26 cellular contexts compared by ENCODE assay signal in the genomic region with DNA sequence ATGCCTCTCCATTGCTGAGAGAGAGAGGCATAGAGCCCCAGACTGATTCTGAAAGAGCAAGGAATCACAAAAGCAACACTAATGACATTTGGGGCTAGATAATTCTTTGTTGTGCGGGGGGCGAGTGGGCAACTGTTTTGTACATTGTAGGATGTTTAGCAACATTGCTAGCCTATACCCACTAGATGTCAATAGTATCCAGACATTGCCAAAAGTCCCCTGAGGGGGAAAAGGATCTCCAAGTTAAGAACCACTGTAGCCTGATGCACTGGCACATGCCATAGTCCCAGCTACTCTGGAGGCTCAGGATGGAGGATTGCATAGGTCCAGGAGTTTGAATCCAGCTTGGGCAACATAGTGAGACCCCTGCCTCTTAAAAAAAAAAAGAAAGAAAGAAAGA. TPM values are rescaled to one million over a fixed set of nuclear protein-coding genes. Genes with fewer than 3 reads are reported as not detected.
DNase-seq lines count a peak whose midpoint lies in the region; ATAC-seq, FAIRE-seq and TF ChIP-seq lines count a peak whose summit lies in the region.
"Had no signal": no experiment of that assay in that cellular context is flagged by ENCODE, and none has a peak within 500 bp of the region (broad histone marks: within the 10 kb centered on the region; RNA-seq: fewer than 3 reads in every experiment).

No MANE protein-coding gene starts in this region.

- H2BK120ac ChIP-seq in H1 (replicated peaks; ENCODE audit: low read depth, low read length) = no peak overlapping the region

- H3K4me1 ChIP-seq in HEK293 (ENCODE audit: control insufficient read depth, insufficient read depth, low read length) (no peaks in the 10 kb centered on the region), H1 (replicated peaks in 1 of 4; ENCODE audit: control insufficient read depth in 3 of 4, insufficient read depth in 4 of 4, low read length in 3 of 4) (no peaks in the 10 kb centered on the region)
- H3K4me1 ChIP-seq: adrenal gland had no signal

- CTCF ChIA-PET in HEK293 (lab: Yijun Ruan, JAX) = no interaction called here
- CTCF ChIA-PET in H1 (lab: Charles Lee; ENCODE audit: partially characterized antibody) = no interaction called here

- no peak overlapping the region for H3K4ac ChIP-seq in H1 (replicated peaks; ENCODE audit: insufficient read length, low read depth, low read length)

- H3K27ac ChIP-seq in HEK293 (ENCODE audit: extremely low read depth, low read depth, low read length) (no peak overlapping the region), H1 (ENCODE audit: low read depth, low read length) (no peak overlapping the region), substantia nigra (ENCODE audit: low read depth, low read length, poor library complexity, severe bottlenecking) (no peak overlapping the region)
- H3K27ac ChIP-seq: adrenal gland, cardiac muscle cell, PC-9 had no signal

- no peaks in the 10 kb centered on the region for H3K79me2 ChIP-seq in H1 (ENCODE audit: control insufficient read depth in 1 of 2, insufficient read depth in 2 of 2, low read length in 2 of 2)

- peak; percentile 4 for DNase-seq in EL
- peak; percentile 48 for DNase-seq in RPMI7951 (ENCODE audit: low read depth)
- no peak for DNase-seq in H1 (ENCODE audit: low read depth in 1 of 2, low spot score in 2 of 2)
- no peak for DNase-seq in substantia nigra (lab: John Stamatoyannopoulos, UW)
- no peak for DNase-seq in SIG-M5 treated with dmso at 0.1 percent for 504 hours (lab: John Stamatoyannopoulos, UW; ENCODE audit: unreplicated experiment)
- no peak for DNase-seq in Ammon's horn (ENCODE audit: low spot score)
- DNase-seq: activated CD4-positive, alpha-beta T cell treated with anti-CD3 and anti-CD28 coated beads, Interleukin-2, amount 50 U/mL, for 1 hour; activated CD8-positive, alpha-beta memory T cell treated with anti-CD3 and anti-CD28 coated beads, Interleukin-2, amount 50 U/mL, for 4 hours; activated gamma-delta T cell; adrenal gland; erythroblast; GDM1; HCEC 1CT; IMR-90; mesendoderm; naive thymus-derived CD8-positive, alpha-beta T cell; NCI-H1092; NCI-H2107; NCI-H524 treated with DMSO at 0.1 percent for 48 hours; PC-9; stimulated activated CD4-positive, alpha-beta T cell treated with anti-CD3 and anti-CD28 coated beads, Interleukin-1b, Interleukin-23, amount 100 ng/mL, for 48 hours; stimulated activated naive CD8-positive, alpha-beta T cell treated with anti-CD3 and anti-CD28 coated beads, Interleukin-15, Interleukin-2, amounts not matched to agents 100 U/mL and 50 U/mL, for 24 hours; trophoblast cell had no signal

- no peak for FAIRE-seq in H1 (lab: Jason Lieb, UNC)

- no peak for ATAC-seq in HG03432 (IDR thresholded peaks at IDR 0.05; ENCODE audit: unreplicated experiment)
- ATAC-seq: naive thymus-derived CD8-positive, alpha-beta T cell; stimulated activated naive CD8-positive, alpha-beta T cell treated with anti-CD3 and anti-CD28 coated beads, Interleukin-15, Interleukin-2, amounts not matched to agents 100 U/mL and 50 U/mL, for 24 hours had no signal

- 89% methylated on average over 2 of the region's 2 CpGs; no CpG with 5 or more reads in 1 of the 2 experiments for WGBS in H1 (ENCODE audit: extremely low coverage in 1 of 2, insufficient coverage in 1 of 2, insufficient read length in 1 of 2, insufficient replicate concordance in 2 of 2, low coverage in 1 of 2, low lambda C conversion rate in 2 of 2, missing lambda C conversion rate in 1 of 2), 2 experiments

- no peak overlapping the region for H3K23ac ChIP-seq in H1 (ENCODE audit: insufficient read length)

- H3K56ac ChIP-seq in H1 (replicated peaks; ENCODE audit: insufficient read length, low read depth, low read length) = no peak overlapping the region

- H3K4me2 ChIP-seq in H1 (ENCODE audit: insufficient read depth in 1 of 2, low read depth in 2 of 2, low read length in 2 of 2) = no peak overlapping the region
- H3K4me2 ChIP-seq: PC-9 had no signal

- H2BK5ac ChIP-seq in H1 (ENCODE audit: low read depth, low read length) = no peak overlapping the region

- H3K9ac ChIP-seq in H1 (replicated peaks in 1 of 4; ENCODE audit: extremely low read depth in 1 of 4, low read depth in 3 of 4, low read length in 3 of 4) = no peak overlapping the region

- no peak overlapping the region for H3K18ac ChIP-seq in H1 (ENCODE audit: extremely low read depth, low read length)

- H2BK20ac ChIP-seq in H1 (ENCODE audit: low read length) = no peak overlapping the region

- no peak overlapping the region for H4K91ac ChIP-seq in H1 (replicated peaks; ENCODE audit: insufficient read length, low read length)

- H2BK12ac ChIP-seq in H1 (ENCODE audit: low read depth, low read length) = no peak overlapping the region

- H3K4me3 ChIP-seq in HEK293 (ENCODE audit: low read depth, low read length) = no peak overlapping the region
- H3K4me3 ChIP-seq in H1 (ENCODE audit: extremely low read depth in 1 of 4, insufficient read depth in 2 of 4, low read depth in 3 of 4, low read length in 4 of 4) = no peak overlapping the region
- H3K4me3 ChIP-seq: adrenal gland, cardiac muscle cell, PC-9 had no signal

- H3K36me3 ChIP-seq in HEK293 (ENCODE audit: control insufficient read depth in 2 of 2, insufficient read depth in 1 of 2, low read length in 2 of 2) (no peaks in the 10 kb centered on the region), H1 (ENCODE audit: control insufficient read depth in 2 of 4, insufficient read depth in 4 of 4, low read length in 3 of 4) (no peaks in the 10 kb centered on the region)
- H3K36me3 ChIP-seq: adrenal gland, cardiac muscle cell had no signal

- H4K8ac ChIP-seq in H1 (ENCODE audit: extremely low read depth, insufficient read depth, low read length) = no peak overlapping the region

- H3K14ac ChIP-seq in H1 (ENCODE audit: insufficient read length) = no peak overlapping the region

- H3K27me3 ChIP-seq in H1 (replicated peaks in 1 of 4; ENCODE audit: control insufficient read depth in 3 of 4, extremely low read depth in 1 of 4, insufficient read depth in 3 of 4, low read length in 3 of 4) = no peaks in the 10 kb centered on the region
- H3K27me3 ChIP-seq: adrenal gland, cardiac muscle cell had no signal

- no peaks in the 10 kb centered on the region for H3K9me3 ChIP-seq in HEK293 (ENCODE audit: control insufficient read depth, insufficient read depth, low read depth, low read length)
- no peaks in the 10 kb centered on the region for H3K9me3 ChIP-seq in H1 (ENCODE audit: insufficient read depth in 2 of 2, low read depth in 1 of 2, low read length in 1 of 2)
- H3K9me3 ChIP-seq: adrenal gland had no signal

- POLR2A ChIA-PET in HEK293 (lab: Yijun Ruan, JAX) = no interaction called here
- POLR2A ChIA-PET in H1 (lab: Charles Lee; ENCODE audit: partially characterized antibody) = no interaction called here

- H2AFZ ChIP-seq in H1 (ENCODE audit: low read length) = no peak overlapping the region
- H2AFZ ChIP-seq: PC-9 had no signal

- H2AK5ac ChIP-seq in H1 (ENCODE audit: low read depth, low read length) = no peak overlapping the region

- no peaks in the 10 kb centered on the region for H3K79me1 ChIP-seq in H1 (ENCODE audit: low read depth, low read length)

- no peaks in the 10 kb centered on the region for H4K20me1 ChIP-seq in H1 (replicated peaks in 1 of 2; ENCODE audit: control insufficient read depth in 1 of 2, insufficient read depth in 2 of 2, low read length in 2 of 2)

- H3K23me2 ChIP-seq in H1 (ENCODE audit: low read depth, low read length) = no peaks in the 10 kb centered on the region

- TF ChIP-seq POLR2A in H1 (IDR thresholded peaks at IDR 0.05; ENCODE audit: control extremely low read depth in 1 of 2, low read depth in 2 of 2, low read length in 2 of 2) = no peak

- TF ChIP-seq EP300 in H1 (IDR thresholded peaks at IDR 0.05; ENCODE audit: borderline replicate concordance in 1 of 2, low read depth in 2 of 2, low read length in 2 of 2) = no peak

- no peak overlapping the region for H2BK15ac ChIP-seq in H1 (ENCODE audit: low read length)

- TF ChIP-seq CTCF in HEK293 (tag by site-specific recombination; IDR thresholded peaks at IDR 0.05) = no peak
- no peak for TF ChIP-seq CTCF in H1 (IDR thresholded peaks at IDR 0.05; ENCODE audit: control extremely low read depth in 1 of 3, insufficient read depth in 1 of 3, low read depth in 1 of 3, low read length in 3 of 3)

- H4K5ac ChIP-seq in H1 (ENCODE audit: insufficient read length, low read depth, low read length) = no peak overlapping the region

- TF ChIP-seq RAD21 in H1 (IDR thresholded peaks at IDR 0.05 in 1 of 2, conservative IDR thresholded peaks at IDR 0.05 in 1 of 2; ENCODE audit: low read depth in 2 of 2, low read length in 2 of 2) = peak; percentile 18 to 32; a peak in 1 of 4 replicates

TF ChIP-seq in HEK293, 187 proteins besides CTCF, POLR2A, EP300 and RAD21:
- TF ChIP-seq SP2 (tag by site-specific recombination; IDR thresholded peaks at IDR 0.05) (no peak), ZNF654 (tag by site-specific recombination; IDR thresholded peaks at IDR 0.05; ENCODE audit: low read depth) (peak; percentile 31)
TF ChIP-seq in HEK293: peak in this region for 1.

TF ChIP-seq in H1, 55 proteins besides CTCF, POLR2A, EP300 and RAD21 (continues in another document):
- no peak for TF ChIP-seq BACH1 (IDR thresholded peaks at IDR 0.05; ENCODE audit: low read length)
- no peak for TF ChIP-seq CHD1 (IDR thresholded peaks at IDR 0.05; ENCODE audit: low read depth, low read length)
- TF ChIP-seq ATF2 (IDR thresholded peaks at IDR 0.05; ENCODE audit: low read length) = no peak

RNA-seq across cellular contexts. Expression of gene GOLM2, which starts 22.8 kb away (rescaled TPM):
- 107 and 115 TPM in 2 replicates for total RNA-seq in RPMI7951 (2014; rRNA removed; shearing (Covaris generic))
- 35.4 and 41.2 TPM in 2 replicates for total RNA-seq in H1 (2021; fragmentation: NEBNext Ultra II Directional; extraction: Animal tissue kit (Norgen Biotek cat#: 25700))
- polyA plus RNA-seq in H1 (2011; rRNA removed) = 8.7 and 9.1 TPM in 2 replicates
- polyA plus RNA-seq in H1 (2011; cell fraction: cytosol; rRNA removed) = 10.8 TPM
- 17.4 TPM for polyA plus RNA-seq in H1 (2011; cell fraction: nucleus; rRNA removed)
- polyA plus RNA-seq in H1 (2012, experiment 1 of 2) = 13.5 to 28.6 TPM (median 15.2 TPM) in 4 replicates
- polyA plus RNA-seq in H1 (2012, experiment 2 of 2) = 3.8 TPM
- 43.5 TPM for polyA plus RNA-seq in H1 (2013, experiment 1 of 2)
- 44.3 TPM for polyA plus RNA-seq in H1 (2013, experiment 2 of 2)
- 11.0 and 17.1 TPM in 2 replicates for polyA minus RNA-seq in H1 (2011; rRNA and poly(A)+ RNA removed)
- polyA minus RNA-seq in H1 (2011; cell fraction: cytosol; rRNA and poly(A)+ RNA removed) = 16.0 TPM
- polyA minus RNA-seq in H1 (2011; cell fraction: nucleus; rRNA and poly(A)+ RNA removed) = 28.5 TPM

Comparison
In these comparisons a context has a peak if more than half of its experiments do, and no peak if none do; other contexts are left out.
1. DNase-seq: peak in EL (single experiment) and RPMI7951 (single experiment); none in H1 (0 of 2), substantia nigra (0 of 49), SIG-M5 treated with dmso at 0.1 percent for 504 hours (single experiment) and Ammon's horn (single experiment).